ENCODE assay signal across 9 cellular contexts in genomic region chr12:40225984-40226602, GRCh38. TPM values are rescaled to one million over a fixed set of nuclear protein-coding genes. Genes with fewer than 3 reads are reported as not detected.
DNase-seq lines count a peak whose midpoint lies in the region; ATAC-seq and TF ChIP-seq lines count a peak whose summit lies in the region.
"Had no signal": no experiment of that assay in that cellular context is flagged by ENCODE, and none has a peak within 500 bp of the region (broad histone marks: within the 10 kb centered on the region; RNA-seq: fewer than 3 reads in every experiment).

No MANE protein-coding gene starts in this region.

- H3K27me3 Mint-ChIP-seq in dendritic cell treated with granulocyte-macrophage colony-stimulating factor and Interleukin-4, amounts not matched to agents 40 ng/mL and 50 ng/mL, for 4 days = no peaks in the 10 kb centered on the region

- H3K27me3 ChIP-seq in right atrium auricular region (no peaks in the 10 kb centered on the region), subcutaneous abdominal adipose tissue (ENCODE audit: control insufficient read depth in 5 of 5, insufficient read depth in 4 of 5, low read length in 5 of 5) (no peaks in the 10 kb centered on the region)

- ATAC-seq in left cardiac atrium (no peak), HG03354 (IDR thresholded peaks at IDR 0.05; ENCODE audit: poor library complexity, severe bottlenecking, unreplicated experiment) (peak; percentile 65)

- H3K9me3 Mint-ChIP-seq in dendritic cell treated with granulocyte-macrophage colony-stimulating factor and Interleukin-4, amounts not matched to agents 40 ng/mL and 50 ng/mL, for 4 days = no peaks in the 10 kb centered on the region

- H3K27ac ChIP-seq in right atrium auricular region (peak overlapping the region; percentile 92 to 94), subcutaneous abdominal adipose tissue (ENCODE audit: low read depth, low read length) (peak overlapping the region; percentile 86)
- H3K27ac ChIP-seq: C4-2B had no signal

- H3K36me3 ChIP-seq in right atrium auricular region = no peaks in the 10 kb centered on the region
- peaks cover 0 to 2% (median 0%) of the 10 kb centered on the region in 5 donors for H3K36me3 ChIP-seq in subcutaneous abdominal adipose tissue (ENCODE audit: control insufficient read depth in 5 of 5, insufficient read depth in 5 of 5, low read length in 5 of 5)

- intact Hi-C loops in left cardiac atrium (cut with DNase I) = no loop called here
- intact Hi-C loops in dendritic cell treated with granulocyte-macrophage colony-stimulating factor and Interleukin-4, amounts not matched to agents 40 ng/mL and 50 ng/mL, for 4 days (cut with micrococcal nuclease) = loop anchor here (2.0 to 5.0 kb wide), 3 partner anchors 17 to 86 kb away; no protein-coding TSS in a partner anchor

- H3K4me3 ChIP-seq in right atrium auricular region (peak overlapping the region; percentile 68 to 72), subcutaneous abdominal adipose tissue (ENCODE audit: low read depth in 1 of 5, low read length in 5 of 5) (peak overlapping the region; percentile 77 to 95 (median 88))

- H3K9ac ChIP-seq in subcutaneous abdominal adipose tissue (ENCODE audit: low read length in 5 of 5) = peak overlapping the region in 2 of 5 donors; percentile 83 to 90

- H3K9me3 ChIP-seq in right atrium auricular region (no peaks in the 10 kb centered on the region), subcutaneous abdominal adipose tissue (ENCODE audit: control insufficient read depth in 5 of 5, low read length in 5 of 5) (no peaks in the 10 kb centered on the region)

- DNase-seq in right atrium auricular region (ENCODE audit: low spot score) (no peak), left cardiac atrium (no peak), amygdala (lab: John Stamatoyannopoulos, UW) (no peak)
- no peak for DNase-seq in central memory CD4-positive, alpha-beta T cell
- DNase-seq in stimulated activated CD4-positive, alpha-beta T cell treated with anti-CD3 and anti-CD28 coated beads, Interleukin-2, amount 100 ng/mL, for 24 hours = no peak

- H3K4me1 Mint-ChIP-seq in dendritic cell treated with granulocyte-macrophage colony-stimulating factor and Interleukin-4, amounts not matched to agents 40 ng/mL and 50 ng/mL, for 4 days (ENCODE audit: low read depth) = peaks cover 65% of the 10 kb centered on the region

- TF ChIP-seq CTCF in right atrium auricular region (IDR thresholded peaks at IDR 0.05) = no peak

- H3K27ac Mint-ChIP-seq in dendritic cell treated with granulocyte-macrophage colony-stimulating factor and Interleukin-4, amounts not matched to agents 40 ng/mL and 50 ng/mL, for 4 days = peak overlapping the region; percentile 87

- no peaks in the 10 kb centered on the region for H3K36me3 Mint-ChIP-seq in dendritic cell treated with granulocyte-macrophage colony-stimulating factor and Interleukin-4, amounts not matched to agents 40 ng/mL and 50 ng/mL, for 4 days (ENCODE audit: low read depth)

- H3K4me3 Mint-ChIP-seq in dendritic cell treated with granulocyte-macrophage colony-stimulating factor and Interleukin-4, amounts not matched to agents 40 ng/mL and 50 ng/mL, for 4 days = peak overlapping the region; percentile 81

- peaks cover 0 to 23% of the 10 kb centered on the region in 2 donors for H3K4me1 ChIP-seq in right atrium auricular region
- peaks cover 0 to 38% (median 25%) of the 10 kb centered on the region in 5 donors for H3K4me1 ChIP-seq in subcutaneous abdominal adipose tissue (ENCODE audit: control insufficient read depth in 5 of 5, insufficient read depth in 5 of 5, low read length in 5 of 5)

RNA-seq across cellular contexts. Expression of gene LRRK2, which starts 1.3 kb away (rescaled TPM):
- total RNA-seq in right atrium auricular region = 1 to 10 TPM; 7.1 to 8.6 TPM
- total RNA-seq in left cardiac atrium = 10 to 100 TPM in 1 of 2 donors, 1 to 10 TPM in 1; 7.7 to 11.0 TPM
